Comparison of ENCODE assay signal across 25 cellular contexts in the genomic region with DNA sequence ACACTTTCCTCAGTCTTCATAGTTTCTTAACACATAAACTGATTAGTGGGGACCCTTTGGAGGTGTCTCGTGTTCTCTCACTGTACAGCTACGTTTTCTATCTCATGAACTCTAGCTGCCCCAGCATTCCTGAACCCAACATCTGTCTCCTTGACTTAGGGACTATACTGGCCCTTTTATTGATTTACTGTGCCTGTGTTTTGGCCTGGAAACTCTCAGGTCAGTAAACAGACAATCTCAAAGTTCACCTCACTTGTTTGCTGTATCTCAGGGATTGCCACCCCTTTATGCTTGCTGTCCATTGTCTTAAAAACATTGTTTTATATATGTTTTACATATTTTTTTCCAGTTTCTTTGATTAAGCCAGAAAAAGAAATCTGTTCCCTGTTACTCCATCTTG.
DNase-seq lines count a peak whose midpoint lies in the region; ATAC-seq, FAIRE-seq and TF ChIP-seq lines count a peak whose summit lies in the region.
"Had no signal": no experiment of that assay in that cellular context is flagged by ENCODE, and none has a peak within 500 bp of the region (broad histone marks: within the 10 kb centered on the region; RNA-seq: fewer than 3 reads in every experiment).

No MANE protein-coding gene starts in this region.

- peaks cover 0 to 17% (median 14%) of the 10 kb centered on the region in 10 experiments; a peak in 14 of 20 replicates for H3K4me1 ChIP-seq in BLaER1 treated with 17β-estradiol and CSF1 and Interleukin-3, amounts not matched to agents 10 nM and 100 nM
- no peaks in the 10 kb centered on the region for H3K4me1 ChIP-seq in H1 (replicated peaks in 1 of 4; ENCODE audit: control insufficient read depth in 3 of 4, insufficient read depth in 4 of 4, low read length in 3 of 4)
- H3K4me1 ChIP-seq in right lobe of liver, result peaks cover 0 to 9% (median 0%) of the 10 kb centered on the region in 4 donors
- H3K4me1 ChIP-seq: BLaER1 had no signal

- no peak overlapping the region for H4K5ac ChIP-seq in H1 (ENCODE audit: insufficient read length, low read depth, low read length)

- H2BK20ac ChIP-seq in H1 (ENCODE audit: low read length), result no peak overlapping the region

- H3K79me1 ChIP-seq in H1 (ENCODE audit: low read depth, low read length), result no peaks in the 10 kb centered on the region

- H3K79me2 ChIP-seq in H1 (ENCODE audit: control insufficient read depth in 1 of 2, insufficient read depth in 2 of 2, low read length in 2 of 2), result no peaks in the 10 kb centered on the region

- no peaks in the 10 kb centered on the region for H3K36me3 Mint-ChIP-seq in activated CD4-positive, alpha-beta T cell treated with anti-CD3 and anti-CD28 coated beads, Interleukin-2, amount 10 ng/mL, durations not matched to agents 7 days and 5 days (ENCODE audit: low read depth)
- H3K36me3 Mint-ChIP-seq: CD14-positive monocyte; CD8-positive, alpha-beta memory T cell had no signal

- TF ChIP-seq CTCF in H1 (IDR thresholded peaks at IDR 0.05; ENCODE audit: control extremely low read depth in 1 of 3, insufficient read depth in 1 of 3, low read depth in 1 of 3, low read length in 3 of 3), result no peak
- TF ChIP-seq CTCF in right lobe of liver (IDR thresholded peaks at IDR 0.05), result no peak

- no peak overlapping the region for H3K27ac Mint-ChIP-seq in activated CD4-positive, alpha-beta T cell treated with anti-CD3 and anti-CD28 coated beads, Interleukin-2, amount 10 ng/mL, durations not matched to agents 7 days and 5 days
- H3K27ac Mint-ChIP-seq: B cell; CD14-positive monocyte; CD4-positive, alpha-beta T cell; CD8-positive, alpha-beta memory T cell; GM23338; HFFc6 had no signal

- H3K4me2 ChIP-seq in BLaER1 treated with 17β-estradiol and CSF1 and Interleukin-3, amounts not matched to agents 10 nM and 100 nM, result peak overlapping the region in 8 of 11 experiments; percentile 32 to 61 (median 60); a peak in 16 of 22 replicates
- no peak overlapping the region for H3K4me2 ChIP-seq in H1 (ENCODE audit: insufficient read depth in 1 of 2, low read depth in 2 of 2, low read length in 2 of 2)
- H3K4me2 ChIP-seq: BLaER1, GM23338 had no signal

- H3K36me3 ChIP-seq in BLaER1 treated with 17β-estradiol and CSF1 and Interleukin-3, amounts not matched to agents 10 nM and 100 nM, result no peaks in the 10 kb centered on the region
- H3K36me3 ChIP-seq in H1 (ENCODE audit: control insufficient read depth in 2 of 4, insufficient read depth in 4 of 4, low read length in 3 of 4), result no peaks in the 10 kb centered on the region
- no peaks in the 10 kb centered on the region for H3K36me3 ChIP-seq in right lobe of liver
- H3K36me3 ChIP-seq: BLaER1, HAP-1 had no signal

- ATAC-seq in left lobe of liver (peak; percentile 86), right lobe of liver (peak; percentile 83 to 99 (median 88))
- ATAC-seq: GM12878, GM23338 had no signal

- H3K56ac ChIP-seq in H1 (replicated peaks; ENCODE audit: insufficient read length, low read depth, low read length), result no peak overlapping the region

- no peaks in the 10 kb centered on the region for H3K23me2 ChIP-seq in H1 (ENCODE audit: low read depth, low read length)

- H2BK5ac ChIP-seq in H1 (ENCODE audit: low read depth, low read length), result no peak overlapping the region

- CTCF ChIA-PET in H1 (lab: Charles Lee; ENCODE audit: partially characterized antibody), result interaction anchor here (0.7 to 1.1 kb wide), 2 partner anchors 9 to 83 kb away, joined by 3 read pairs; no protein-coding TSS in a partner anchor
- CTCF ChIA-PET in activated CD4-positive, alpha-beta T cell treated with anti-CD3 and anti-CD28 coated beads, Interleukin-2, amount 10 ng/mL, durations not matched to agents 7 days and 5 days (lab: Charles Lee), result no interaction called here

- no peak overlapping the region for H2AK5ac ChIP-seq in H1 (ENCODE audit: low read depth, low read length)

- TF ChIP-seq POLR2A in H1 (IDR thresholded peaks at IDR 0.05; ENCODE audit: control extremely low read depth in 1 of 2, low read depth in 2 of 2, low read length in 2 of 2) (no peak), right lobe of liver (IDR thresholded peaks at IDR 0.05) (no peak)

- 89% methylated on average over 2 of the region's 2 CpGs; no CpG with 5 or more reads in 1 of the 2 experiments for WGBS in H1 (ENCODE audit: extremely low coverage in 1 of 2, insufficient coverage in 1 of 2, insufficient read length in 1 of 2, insufficient replicate concordance in 2 of 2, low coverage in 1 of 2, low lambda C conversion rate in 2 of 2, missing lambda C conversion rate in 1 of 2), 2 experiments
- 13% methylated on average over 2 of the region's 2 CpGs for WGBS in right lobe of liver (ENCODE audit: insufficient coverage, low coverage, low lambda C conversion rate, missing lambda C conversion rate)

- POLR2A ChIA-PET in H1 (lab: Charles Lee; ENCODE audit: partially characterized antibody), result no interaction called here
- POLR2A ChIA-PET in activated CD4-positive, alpha-beta T cell treated with anti-CD3 and anti-CD28 coated beads, Interleukin-2, amount 10 ng/mL, durations not matched to agents 7 days and 5 days (lab: Charles Lee), result no interaction called here

- no peak overlapping the region for H3K14ac ChIP-seq in H1 (ENCODE audit: insufficient read length)

- H3K9me3 ChIP-seq in BLaER1 treated with 17β-estradiol and CSF1 and Interleukin-3, amounts not matched to agents 10 nM and 100 nM (replicated peaks in 1 of 11), result peaks cover 0 to 23% (median 0%) of the 10 kb centered on the region in 11 experiments; a peak in 5 of 22 replicates
- H3K9me3 ChIP-seq in H1 (ENCODE audit: insufficient read depth in 2 of 2, low read depth in 1 of 2, low read length in 1 of 2) (no peaks in the 10 kb centered on the region), right lobe of liver (no peaks in the 10 kb centered on the region)
- H3K9me3 ChIP-seq: BLaER1, HAP-1 had no signal

- no peak overlapping the region for H3K4me3 Mint-ChIP-seq in activated CD4-positive, alpha-beta T cell treated with anti-CD3 and anti-CD28 coated beads, Interleukin-2, amount 10 ng/mL, durations not matched to agents 7 days and 5 days
- H3K4me3 Mint-ChIP-seq: B cell; CD14-positive monocyte; CD4-positive, alpha-beta T cell; CD8-positive, alpha-beta memory T cell; GM23338; HFFc6 had no signal

- H3K27ac ChIP-seq in BLaER1 treated with 17β-estradiol and CSF1 and Interleukin-3, amounts not matched to agents 10 nM and 100 nM, result peak overlapping the region in 8 of 11 experiments; percentile 6 to 69 (median 46); a peak in 11 of 22 replicates
- H3K27ac ChIP-seq in H1 (ENCODE audit: low read depth, low read length), result no peak overlapping the region
- no peak overlapping the region for H3K27ac ChIP-seq in right lobe of liver
- H3K27ac ChIP-seq: 22Rv1, BLaER1 had no signal

- H2BK12ac ChIP-seq in H1 (ENCODE audit: low read depth, low read length), result no peak overlapping the region

- H2BK15ac ChIP-seq in H1 (ENCODE audit: low read length), result no peak overlapping the region

- intact Hi-C loops in right lobe of liver (cut with DNase I) (no loop called here), cardiac septum (cut with DNase I) (no loop called here)

- no peaks in the 10 kb centered on the region for H3K27me3 ChIP-seq in BLaER1 treated with 17β-estradiol and CSF1 and Interleukin-3, amounts not matched to agents 10 nM and 100 nM
- H3K27me3 ChIP-seq in H1 (replicated peaks in 1 of 4; ENCODE audit: control insufficient read depth in 3 of 4, extremely low read depth in 1 of 4, insufficient read depth in 3 of 4, low read length in 3 of 4) (no peaks in the 10 kb centered on the region), right lobe of liver (no peaks in the 10 kb centered on the region)
- H3K27me3 ChIP-seq: BLaER1 had no signal

- no peak for TF ChIP-seq EP300 in H1 (IDR thresholded peaks at IDR 0.05; ENCODE audit: borderline replicate concordance in 1 of 2, low read depth in 2 of 2, low read length in 2 of 2)

- no peaks in the 10 kb centered on the region for H3K9me3 Mint-ChIP-seq in activated CD4-positive, alpha-beta T cell treated with anti-CD3 and anti-CD28 coated beads, Interleukin-2, amount 10 ng/mL, durations not matched to agents 7 days and 5 days
- H3K9me3 Mint-ChIP-seq: GM23338, HFFc6 had no signal

- H3K9ac ChIP-seq in BLaER1 treated with 17β-estradiol and CSF1 and Interleukin-3, amounts not matched to agents 10 nM and 100 nM, result no peak overlapping the region; a peak in 1 of 22 replicates
- no peak overlapping the region for H3K9ac ChIP-seq in H1 (replicated peaks in 1 of 4; ENCODE audit: extremely low read depth in 1 of 4, low read depth in 3 of 4, low read length in 3 of 4)
- H3K9ac ChIP-seq: BLaER1 had no signal

- H2AFZ ChIP-seq in H1 (ENCODE audit: low read length), result 0 out of 2 replicates have a peak overlapping the region, but pooled peaks have one; percentile 29
- H2AFZ ChIP-seq: GM23338 had no signal

- FAIRE-seq in H1 (lab: Jason Lieb, UNC), result no peak
- FAIRE-seq: A204.1, D721Med, GM12878, H54 had no signal

- H3K18ac ChIP-seq in H1 (ENCODE audit: extremely low read depth, low read length), result no peak overlapping the region

- no peaks in the 10 kb centered on the region for H3K27me3 Mint-ChIP-seq in activated CD4-positive, alpha-beta T cell treated with anti-CD3 and anti-CD28 coated beads, Interleukin-2, amount 10 ng/mL, durations not matched to agents 7 days and 5 days
- H3K27me3 Mint-ChIP-seq: B cell; CD4-positive, alpha-beta T cell; CD8-positive, alpha-beta memory T cell had no signal

- H3K4me1 Mint-ChIP-seq in activated CD4-positive, alpha-beta T cell treated with anti-CD3 and anti-CD28 coated beads, Interleukin-2, amount 10 ng/mL, durations not matched to agents 7 days and 5 days, result no peaks in the 10 kb centered on the region
- H3K4me1 Mint-ChIP-seq: B cell; CD14-positive monocyte; CD8-positive, alpha-beta memory T cell; GM23338 had no signal

- H3K4me3 ChIP-seq in BLaER1 treated with 17β-estradiol and CSF1 and Interleukin-3, amounts not matched to agents 10 nM and 100 nM, result no peak overlapping the region
- H3K4me3 ChIP-seq in H1 (ENCODE audit: extremely low read depth in 1 of 4, insufficient read depth in 2 of 4, low read depth in 3 of 4, low read length in 4 of 4) (no peak overlapping the region), right lobe of liver (no peak overlapping the region)
- H3K4me3 ChIP-seq: BLaER1, GM12878, GM23338, HAP-1 had no signal

- H4K91ac ChIP-seq in H1 (replicated peaks; ENCODE audit: insufficient read length, low read length), result no peak overlapping the region

- no peak overlapping the region for H4K8ac ChIP-seq in H1 (ENCODE audit: extremely low read depth, insufficient read depth, low read length)

- no peak overlapping the region for H3K4ac ChIP-seq in H1 (replicated peaks; ENCODE audit: insufficient read length, low read depth, low read length)

- H4K20me1 ChIP-seq in BLaER1 treated with 17β-estradiol and CSF1 and Interleukin-3, amounts not matched to agents 10 nM and 100 nM, result no peaks in the 10 kb centered on the region
- no peaks in the 10 kb centered on the region for H4K20me1 ChIP-seq in H1 (replicated peaks in 1 of 2; ENCODE audit: control insufficient read depth in 1 of 2, insufficient read depth in 2 of 2, low read length in 2 of 2)
- H4K20me1 ChIP-seq: BLaER1 had no signal

- DNase-seq in H1 (ENCODE audit: low read depth in 1 of 2, low spot score in 2 of 2) (no peak), left lobe of liver (ENCODE audit: low spot score) (no peak), right lobe of liver (no peak), UCSD-AML1 (lab: John Stamatoyannopoulos, UW; ENCODE audit: unreplicated experiment) (no peak), cardiac septum (ENCODE audit: low spot score) (no peak), NCI-H748 treated with DMSO at 0.1 percent for 48 hours (lab: John Stamatoyannopoulos, UW) (no peak)
- DNase-seq in activated CD4-positive, alpha-beta T cell treated with anti-CD3 and anti-CD28 coated beads, Interleukin-2, amount 10 ng/mL, durations not matched to agents 7 days and 5 days, result no peak
- DNase-seq: CD4-positive, alpha-beta T cell; CD8-positive, alpha-beta memory T cell; DMS 273 treated with DMSO at 0.1 percent for 48 hours; DMS79; EL; GDM1; HFFc6 had no signal

- no peak for TF ChIP-seq RAD21 in H1 (IDR thresholded peaks at IDR 0.05 in 1 of 2, conservative IDR thresholded peaks at IDR 0.05 in 1 of 2; ENCODE audit: low read depth in 2 of 2, low read length in 2 of 2)

- H2BK120ac ChIP-seq in H1 (replicated peaks; ENCODE audit: low read depth, low read length), result no peak overlapping the region

- no peak overlapping the region for H3K23ac ChIP-seq in H1 (ENCODE audit: insufficient read length)

Comparison
In these comparisons a context has a peak if more than half of its experiments do, and no peak if none do; other contexts are left out.
1. H3K27ac ChIP-seq: peak in BLaER1 treated with 17β-estradiol and CSF1 and Interleukin-3, amounts not matched to agents 10 nM and 100 nM (8 of 11); none in H1 (single experiment) and right lobe of liver (0 of 3).
2. H3K4me2 ChIP-seq: peak in BLaER1 treated with 17β-estradiol and CSF1 and Interleukin-3, amounts not matched to agents 10 nM and 100 nM (8 of 11); none in H1 (0 of 2).